In genomic region chr3:194761384-194761783, GRCh38 we compare ENCODE assay signal across 13 cellular contexts.
DNase-seq lines count a peak whose midpoint lies in the region; ATAC-seq and TF ChIP-seq lines count a peak whose summit lies in the region.
"Had no signal": no experiment of that assay in that cellular context is flagged by ENCODE, and none has a peak within 500 bp of the region (broad histone marks: within the 10 kb centered on the region; RNA-seq: fewer than 3 reads in every experiment).

No MANE protein-coding gene starts in this region.

- no peak for TF ChIP-seq CTCF in left lung (IDR thresholded peaks at IDR 0.05)
- TF ChIP-seq CTCF in WERI-Rb-1 (IDR thresholded peaks at IDR 0.05; ENCODE audit: low read depth, low read length): no peak

- DNase-seq in DMS 273 treated with DMSO at 0.1 percent for 48 hours (lab: John Stamatoyannopoulos, UW) (peak; percentile 50), NCI-H1417 (lab: John Stamatoyannopoulos, UW) (peak; percentile 78 to 94 (median 83)), NCI-H774 (lab: John Stamatoyannopoulos, UW) (peak; percentile 77), left lung (no peak), erythroblast (lab: John Stamatoyannopoulos, UW) (no peak), WERI-Rb-1 (no peak), pons (ENCODE audit: low spot score) (no peak)
- DNase-seq in activated naive CD4-positive, alpha-beta T cell treated with anti-CD3 and anti-CD28 coated beads, Interleukin-2, amount 50 U/mL, for 16 hours: no peak
- DNase-seq: activated CD4-positive, CD25-positive, alpha-beta regulatory T cell; activated T-cell treated with anti-CD3 and anti-CD28 coated beads, Interleukin-2, amount 50 U/mL, for 24 hours; NCI-H1092; stimulated activated CD4-positive, alpha-beta T cell treated with anti-CD3 and anti-CD28 coated beads, Interleukin-4, amount 100 ng/mL, for 4 hours; stimulated activated naive CD4-positive, alpha-beta T cell treated with Interleukin-2 at 50 U/mL for 16 hours had no signal

- TF ChIP-seq POLR2A in erythroblast (IDR thresholded peaks at IDR 0.05; ENCODE audit: low read length): no peak

- peak; percentile 73 for ATAC-seq in left lung

- H3K4me3 ChIP-seq in left lung (no peak overlapping the region), WERI-Rb-1 (ENCODE audit: low read depth, low read length) (no peak overlapping the region)

- peaks cover 3 to 5% of the 10 kb centered on the region in 2 donors for H3K4me1 ChIP-seq in left lung

- H3K27me3 ChIP-seq in left lung (no peaks in the 10 kb centered on the region), WERI-Rb-1 (ENCODE audit: insufficient read depth, low read depth, severe bottlenecking) (no peaks in the 10 kb centered on the region)

- intact Hi-C loops in left lung (cut with DNase I): no loop called here

- H3K36me3 ChIP-seq in left lung: no peaks in the 10 kb centered on the region
- no peaks in the 10 kb centered on the region for H3K36me3 ChIP-seq in WERI-Rb-1

- H3K9me3 ChIP-seq in left lung: no peaks in the 10 kb centered on the region
- no peaks in the 10 kb centered on the region for H3K9me3 ChIP-seq in WERI-Rb-1 (ENCODE audit: severe bottlenecking)

- H3K27ac ChIP-seq in left lung (no peak overlapping the region), WERI-Rb-1 (no peak overlapping the region)

Comparison
In these comparisons a context has a peak if more than half of its experiments do, and no peak if none do; other contexts are left out.
1. DNase-seq: peak in DMS 273 treated with DMSO at 0.1 percent for 48 hours (single experiment), NCI-H1417 (3 of 3) and NCI-H774 (single experiment); none in left lung (0 of 2), erythroblast (0 of 2), WERI-Rb-1 (single experiment), activated naive CD4-positive, alpha-beta T cell treated with anti-CD3 and anti-CD28 coated beads, Interleukin-2, amount 50 U/mL, for 16 hours (single experiment) and pons (single experiment).